In genomic region chr13:28505543-28506135, GRCh38 we compare ENCODE assay signal across 19 cellular contexts. TPM values are rescaled to one million over a fixed set of nuclear protein-coding genes. Genes with fewer than 3 reads are reported as not detected.
DNase-seq lines count a peak whose midpoint lies in the region; ATAC-seq and TF ChIP-seq lines count a peak whose summit lies in the region.
"Had no signal": no experiment of that assay in that cellular context is flagged by ENCODE, and none has a peak within 500 bp of the region (broad histone marks: within the 10 kb centered on the region; RNA-seq: fewer than 3 reads in every experiment).

No MANE protein-coding gene starts in this region.

- H3K27me3 Mint-ChIP-seq in activated CD4-positive, alpha-beta T cell treated with anti-CD3 and anti-CD28 coated beads for 36 hours: peaks cover 7% of the 10 kb centered on the region
- no peaks in the 10 kb centered on the region for H3K27me3 Mint-ChIP-seq in activated CD8-positive, alpha-beta T cell treated with anti-CD3 and anti-CD28 coated beads for 36 hours
- peaks cover 0 to 4% (median 2%) of the 10 kb centered on the region in 3 donors for H3K27me3 Mint-ChIP-seq in naive B cell
- H3K27me3 Mint-ChIP-seq in neural progenitor cell (ENCODE audit: insufficient read depth, low read depth): peaks cover 7% of the 10 kb centered on the region

- peaks cover 11% of the 10 kb centered on the region for H3K4me1 Mint-ChIP-seq in activated CD4-positive, alpha-beta T cell treated with anti-CD3 and anti-CD28 coated beads for 36 hours
- H3K4me1 Mint-ChIP-seq in activated CD8-positive, alpha-beta T cell treated with anti-CD3 and anti-CD28 coated beads for 36 hours (ENCODE audit: low read depth): peaks cover 7% of the 10 kb centered on the region
- H3K4me1 Mint-ChIP-seq in naive B cell (peaks cover 7 to 13% (median 10%) of the 10 kb centered on the region in 3 donors), neural progenitor cell (peaks cover 3% of the 10 kb centered on the region)
- H3K4me1 Mint-ChIP-seq: natural killer cell had no signal

- no peak overlapping the region for H3K9ac ChIP-seq in neural progenitor cell

- no peak for DNase-seq in activated CD4-positive, alpha-beta T cell treated with anti-CD3 and anti-CD28 coated beads for 36 hours
- no peak for DNase-seq in activated CD4-positive, alpha-beta T cell treated with anti-CD3 and anti-CD28 coated beads, Interleukin-2, amount 50 U/mL, for 1 hour
- no peak for DNase-seq in activated CD8-positive, alpha-beta T cell treated with anti-CD3 and anti-CD28 coated beads for 36 hours
- DNase-seq in naive B cell: no peak
- DNase-seq in activated CD8-positive, alpha-beta memory T cell treated with anti-CD3 and anti-CD28 coated beads, Interleukin-2, amount 50 U/mL, for 48 hours: no peak
- DNase-seq in nucleus accumbens (lab: John Stamatoyannopoulos, UW): no peak
- DNase-seq in neural progenitor cell (ENCODE audit: low spot score): no peak
- DNase-seq: activated CD4-positive, alpha-beta T cell treated with anti-CD3 and anti-CD28 coated beads for 1 hour; amniotic stem cell; natural killer cell; NCI-H1436; Peyer's patch; stimulated activated CD4-positive, alpha-beta T cell treated with anti-CD3 and anti-CD28 coated beads, Interleukin-4, amount 100 ng/mL, for 1 hour had no signal

- intact Hi-C loops in activated CD4-positive, alpha-beta T cell treated with anti-CD3 and anti-CD28 coated beads for 36 hours (cut with DNase I, micrococcal nuclease): no loop called here
- intact Hi-C loops in activated CD8-positive, alpha-beta T cell treated with anti-CD3 and anti-CD28 coated beads for 36 hours (cut with micrococcal nuclease): no loop called here

- H3F3A ChIP-seq in neural progenitor cell (ENCODE audit: low read depth): no peaks in the 10 kb centered on the region

- H3K9me3 ChIP-seq in KOPT-K1 (ENCODE audit: insufficient read depth, low read length, poor library complexity, severe bottlenecking) (no peaks in the 10 kb centered on the region), neural progenitor cell (ENCODE audit: low read depth) (no peaks in the 10 kb centered on the region)
- H3K9me3 ChIP-seq: esophagus muscularis mucosa, Peyer's patch had no signal

- no peaks in the 10 kb centered on the region for H4K20me1 ChIP-seq in neural progenitor cell (ENCODE audit: low read depth)

- no peak overlapping the region for H2AFZ ChIP-seq in neural progenitor cell (replicated peaks)

- H3K27ac Mint-ChIP-seq in activated CD4-positive, alpha-beta T cell treated with anti-CD3 and anti-CD28 coated beads for 36 hours: peak overlapping the region; percentile 48
- H3K27ac Mint-ChIP-seq in activated CD8-positive, alpha-beta T cell treated with anti-CD3 and anti-CD28 coated beads for 36 hours: peak overlapping the region; percentile 23
- H3K27ac Mint-ChIP-seq in naive B cell (peak overlapping the region in 1 of 6 donors; percentile 18), neural progenitor cell (no peak overlapping the region)
- H3K27ac Mint-ChIP-seq: CD8-positive, alpha-beta memory T cell; natural killer cell; T-helper 1 cell treated with Interleukin-12 subunit alpha and Interleukin-12 subunit beta and Interleukin-4 antibody, amounts not matched to agents 30 μg/mL and 1 μg/mL, for 36 hours; type B pancreatic cell had no signal

- no peak for ATAC-seq in activated CD4-positive, alpha-beta T cell treated with anti-CD3 and anti-CD28 coated beads for 36 hours
- ATAC-seq in activated CD8-positive, alpha-beta T cell treated with anti-CD3 and anti-CD28 coated beads for 36 hours: no peak
- ATAC-seq in naive B cell (ENCODE audit: low read depth in 2 of 2): peak; percentile 51 to 65
- ATAC-seq: natural killer cell had no signal

- H3K27ac ChIP-seq in KOPT-K1 (ENCODE audit: low read depth, low read length, poor library complexity, severe bottlenecking) (peak overlapping the region; percentile 47), neural progenitor cell (no peak overlapping the region)
- H3K27ac ChIP-seq: 22Rv1, esophagus muscularis mucosa, Peyer's patch had no signal

- H3K36me3 ChIP-seq in KOPT-K1 (ENCODE audit: insufficient read depth, low read length): no peaks in the 10 kb centered on the region
- H3K36me3 ChIP-seq in neural progenitor cell: no peaks in the 10 kb centered on the region
- H3K36me3 ChIP-seq: esophagus muscularis mucosa, Peyer's patch had no signal

- no peaks in the 10 kb centered on the region for H3K9me3 Mint-ChIP-seq in activated CD4-positive, alpha-beta T cell treated with anti-CD3 and anti-CD28 coated beads for 36 hours (ENCODE audit: low read depth)
- no peaks in the 10 kb centered on the region for H3K9me3 Mint-ChIP-seq in activated CD8-positive, alpha-beta T cell treated with anti-CD3 and anti-CD28 coated beads for 36 hours
- no peaks in the 10 kb centered on the region for H3K9me3 Mint-ChIP-seq in naive B cell
- H3K9me3 Mint-ChIP-seq in neural progenitor cell: no peaks in the 10 kb centered on the region
- H3K9me3 Mint-ChIP-seq: natural killer cell; T-helper 1 cell treated with Interleukin-12 subunit alpha and Interleukin-12 subunit beta and Interleukin-4 antibody, amounts not matched to agents 30 μg/mL and 1 μg/mL, for 36 hours; type B pancreatic cell had no signal

- H3K4me1 ChIP-seq in neural progenitor cell: no peaks in the 10 kb centered on the region
- H3K4me1 ChIP-seq: esophagus muscularis mucosa, Peyer's patch had no signal

- H3K4me2 ChIP-seq in neural progenitor cell: no peak overlapping the region

- no peak overlapping the region for H3K4me3 Mint-ChIP-seq in activated CD4-positive, alpha-beta T cell treated with anti-CD3 and anti-CD28 coated beads for 36 hours
- H3K4me3 Mint-ChIP-seq in activated CD8-positive, alpha-beta T cell treated with anti-CD3 and anti-CD28 coated beads for 36 hours: no peak overlapping the region
- H3K4me3 Mint-ChIP-seq in naive B cell (peak overlapping the region in 2 of 8 donors; percentile 2 to 74), neural progenitor cell (no peak overlapping the region)
- H3K4me3 Mint-ChIP-seq: CD8-positive, alpha-beta memory T cell; natural killer cell; T-helper 1 cell treated with Interleukin-12 subunit alpha and Interleukin-12 subunit beta and Interleukin-4 antibody, amounts not matched to agents 30 μg/mL and 1 μg/mL, for 36 hours; type B pancreatic cell had no signal

- no peak overlapping the region for H3K4me3 ChIP-seq in neural progenitor cell
- H3K4me3 ChIP-seq: esophagus muscularis mucosa, Peyer's patch had no signal

- H3K36me3 Mint-ChIP-seq in activated CD4-positive, alpha-beta T cell treated with anti-CD3 and anti-CD28 coated beads for 36 hours (ENCODE audit: low read depth): no peaks in the 10 kb centered on the region
- no peaks in the 10 kb centered on the region for H3K36me3 Mint-ChIP-seq in activated CD8-positive, alpha-beta T cell treated with anti-CD3 and anti-CD28 coated beads for 36 hours (ENCODE audit: low read depth)
- H3K36me3 Mint-ChIP-seq in naive B cell: peaks cover 0 to under 1% of the 10 kb centered on the region in 2 donors
- no peaks in the 10 kb centered on the region for H3K36me3 Mint-ChIP-seq in neural progenitor cell
- H3K36me3 Mint-ChIP-seq: CD8-positive, alpha-beta memory T cell; natural killer cell; type B pancreatic cell had no signal

- TF ChIP-seq CTCF in activated CD8-positive, alpha-beta T cell treated with anti-CD3 and anti-CD28 coated beads for 36 hours (IDR thresholded peaks at IDR 0.05): no peak
- TF ChIP-seq CTCF in neural progenitor cell (IDR thresholded peaks at IDR 0.05): no peak

- no peaks in the 10 kb centered on the region for H3K79me2 ChIP-seq in neural progenitor cell (ENCODE audit: low read depth)

- POLR2A ChIA-PET in activated CD4-positive, alpha-beta T cell treated with anti-CD3 and anti-CD28 coated beads for 36 hours (lab: Charles Lee): no interaction called here
- POLR2A ChIA-PET in activated CD8-positive, alpha-beta T cell treated with anti-CD3 and anti-CD28 coated beads for 36 hours (lab: Charles Lee): no interaction called here

- H3K27me3 ChIP-seq in neural progenitor cell: no peaks in the 10 kb centered on the region
- H3K27me3 ChIP-seq: Peyer's patch had no signal

- CTCF ChIA-PET in activated CD4-positive, alpha-beta T cell treated with anti-CD3 and anti-CD28 coated beads for 36 hours (lab: Charles Lee): interaction anchor here (0.7 to 1.3 kb wide), 4 partner anchors 8 to 181 kb away, joined by 3 to 5 read pairs (median 4); no protein-coding TSS in a partner anchor
- CTCF ChIA-PET in activated CD8-positive, alpha-beta T cell treated with anti-CD3 and anti-CD28 coated beads for 36 hours (lab: Charles Lee): no interaction called here

RNA-seq across cellular contexts. Expression of gene FLT1, which starts 10.7 kb away (rescaled TPM):
- 10 to 100 TPM; 21.7 to 27.4 TPM for total RNA-seq in activated CD4-positive, alpha-beta T cell treated with anti-CD3 and anti-CD28 coated beads for 36 hours
- 1 to 10 TPM; 7.7 to 8.2 TPM for total RNA-seq in activated CD8-positive, alpha-beta T cell treated with anti-CD3 and anti-CD28 coated beads for 36 hours
- 1 to 10 TPM; 1.3 to 4.2 (median 3.7) TPM for polyA plus RNA-seq in naive B cell (ENCODE audit: low read depth in 6 of 6)
- total RNA-seq in neural progenitor cell (ENCODE audit: low replicate concordance): 0.37 and 0.47 TPM in 2 replicates
- polyA plus RNA-seq: CD8-positive, alpha-beta memory T cell had no signal

Comparison
In these comparisons a context has a peak if more than half of its experiments do, and no peak if none do; other contexts are left out.
1. ATAC-seq: peak in naive B cell (2 of 2); none in activated CD4-positive, alpha-beta T cell treated with anti-CD3 and anti-CD28 coated beads for 36 hours (single experiment) and activated CD8-positive, alpha-beta T cell treated with anti-CD3 and anti-CD28 coated beads for 36 hours (single experiment).